ENCODE assay signal across 26 cellular contexts in genomic region chr4:76737180-76737579, GRCh38.
DNase-seq lines count a peak whose midpoint lies in the region; FAIRE-seq and TF ChIP-seq lines count a peak whose summit lies in the region.
"Had no signal": no experiment of that assay in that cellular context is flagged by ENCODE, and none has a peak within 500 bp of the region (broad histone marks: within the 10 kb centered on the region; RNA-seq: fewer than 3 reads in every experiment).

No MANE protein-coding gene starts in this region.

- no peaks in the 10 kb centered on the region for H4K20me1 ChIP-seq in endothelial cell of umbilical vein (replicated peaks; ENCODE audit: control insufficient read depth, extremely low read depth, insufficient read depth, low read length)

- TF ChIP-seq POLR2A in endothelial cell of umbilical vein (IDR thresholded peaks at IDR 0.05; ENCODE audit: low read depth, low read length) (no peak), transverse colon (IDR thresholded peaks at IDR 0.05) (no peak)

- WGBS in transverse colon (ENCODE audit: low coverage in 1 of 2), 2 donors: 70 to 71% methylated on average over 2 of the region's 2 CpGs

- peak in 1 of 2 experiments; percentile 56 for DNase-seq in SJSA1 (ENCODE audit: low read depth in 1 of 2, low spot score in 2 of 2)
- no peak for DNase-seq in endothelial cell of umbilical vein (ENCODE audit: low read depth, low spot score)
- no peak for DNase-seq in transverse colon
- no peak for DNase-seq in germinal center (ENCODE audit: low spot score)
- no peak for DNase-seq in cortex of kidney (lab: John Stamatoyannopoulos, UW)
- DNase-seq in NCI-H2081 treated with DMSO at 0.1 percent for 48 hours (lab: John Stamatoyannopoulos, UW): no peak
- DNase-seq in glomerular visceral epithelial cell (ENCODE audit: extremely low spot score): no peak
- DNase-seq: activated CD4-positive, alpha-beta T cell treated with anti-CD3 and anti-CD28 coated beads for 4 hours; activated naive CD4-positive, alpha-beta T cell; activated T-cell treated with anti-CD3 and anti-CD28 coated beads, Interleukin-2, amount 50 U/mL, for 4 hours; EL; H9; islet precursor cell; lower lobe of right lung; NCI-H146; NCI-H2171 treated with DMSO at 0.1 percent for 48 hours; NCI-H526; Peyer's patch; SJCRH30; stimulated activated CD4-positive, alpha-beta T cell treated with anti-CD3 and anti-CD28 coated beads, Interleukin-2, amount 100 ng/mL, for 24 hours had no signal

- POLR2A ChIA-PET in endothelial cell of umbilical vein (lab: Charles Lee): no interaction called here

- no peak overlapping the region for H3K4me2 ChIP-seq in endothelial cell of umbilical vein (ENCODE audit: insufficient read depth, low read length)
- H3K4me2 ChIP-seq: KMS-11 had no signal

- H3K79me2 ChIP-seq in endothelial cell of umbilical vein (ENCODE audit: control insufficient read depth, insufficient read depth, low read length): no peaks in the 10 kb centered on the region

- dilution Hi-C loops in endothelial cell of umbilical vein (cut with MboI; ENCODE audit: extremely low pct_ligation_motif_present, low sequenced_read_pairs): no loop called here

- H3K27ac ChIP-seq in SJSA1 (peak overlapping the region; percentile 43), endothelial cell of umbilical vein (ENCODE audit: insufficient read depth, low read depth, low read length) (no peak overlapping the region), muscle layer of duodenum (ENCODE audit: low read length) (peak overlapping the region; percentile 95), transverse colon (peak overlapping the region; percentile 76 to 85 (median 81))
- H3K27ac ChIP-seq: KMS-11, neutrophil, SJCRH30 had no signal

- BruUV-seq in endothelial cell of umbilical vein (replicated peaks; lab: Mats Ljungman, UMichigan): no TSS peak

- TF ChIP-seq CTCF in endothelial cell of umbilical vein (IDR thresholded peaks at IDR 0.05; ENCODE audit: extremely low read depth in 1 of 2, insufficient read depth in 1 of 2, low read depth in 1 of 2, low read length in 2 of 2): no peak
- TF ChIP-seq CTCF in transverse colon (IDR thresholded peaks at IDR 0.05): no peak

- no peak overlapping the region for H3K9ac ChIP-seq in endothelial cell of umbilical vein (replicated peaks; ENCODE audit: extremely low read depth, insufficient read depth, low read length)
- H3K9ac ChIP-seq: KMS-11 had no signal

- H3K4me3 ChIP-seq in SJSA1: no peak overlapping the region
- H3K4me3 ChIP-seq in endothelial cell of umbilical vein (replicated peaks in 1 of 3; ENCODE audit: insufficient read depth in 1 of 3, low read depth in 1 of 3, low read length in 3 of 3): no peak overlapping the region
- no peak overlapping the region for H3K4me3 ChIP-seq in muscle layer of duodenum (ENCODE audit: low read depth in 1 of 2, low read length in 2 of 2)
- no peak overlapping the region for H3K4me3 ChIP-seq in transverse colon
- H3K4me3 ChIP-seq: lower lobe of right lung, Peyer's patch, SJCRH30, suprapubic skin had no signal

- in situ Hi-C loops in transverse colon (cut with MboI; ENCODE audit: low pct_ligation_motif_present in 1 of 4, low pct_unique_long_range_greater_than_20kb in 1 of 4, low sequenced_read_pairs in 3 of 4): no loop called here

- intact Hi-C loops in endothelial cell of umbilical vein (cut with micrococcal nuclease) (no loop called here), transverse colon (cut with DNase I; ENCODE audit: low total_unique reads) (no loop called here)

- H3K36me3 ChIP-seq in SJSA1: peaks cover 28% of the 10 kb centered on the region
- peaks cover 0 to 4% of the 10 kb centered on the region in 2 experiments for H3K36me3 ChIP-seq in endothelial cell of umbilical vein (ENCODE audit: control insufficient read depth in 2 of 2, extremely low read depth in 1 of 2, insufficient read depth in 2 of 2, low read length in 2 of 2)
- no peaks in the 10 kb centered on the region for H3K36me3 ChIP-seq in muscle layer of duodenum (ENCODE audit: control insufficient read depth in 1 of 2, insufficient read depth in 2 of 2, low read length in 2 of 2)
- peaks cover 0 to 6% (median 2%) of the 10 kb centered on the region in 4 donors for H3K36me3 ChIP-seq in transverse colon
- H3K36me3 ChIP-seq: neutrophil, suprapubic skin had no signal

- H2AFZ ChIP-seq in endothelial cell of umbilical vein (ENCODE audit: low read depth, low read length): peak overlapping the region; percentile 16

- H3K27me3 ChIP-seq in SJSA1 (replicated peaks): no peaks in the 10 kb centered on the region
- no peaks in the 10 kb centered on the region for H3K27me3 ChIP-seq in endothelial cell of umbilical vein (ENCODE audit: control insufficient read depth in 2 of 2, insufficient read depth in 2 of 2, low read length in 2 of 2)
- no peaks in the 10 kb centered on the region for H3K27me3 ChIP-seq in muscle layer of duodenum (ENCODE audit: low read depth, low read length)
- H3K27me3 ChIP-seq in transverse colon: no peaks in the 10 kb centered on the region
- H3K27me3 ChIP-seq: Peyer's patch, SJCRH30, suprapubic skin had no signal

- H3K4me1 ChIP-seq in SJSA1 (replicated peaks) (peaks cover 35% of the 10 kb centered on the region), endothelial cell of umbilical vein (ENCODE audit: control insufficient read depth, extremely low read depth, insufficient read depth, low read length) (peaks cover 11% of the 10 kb centered on the region), muscle layer of duodenum (ENCODE audit: control insufficient read depth in 1 of 2, insufficient read depth in 2 of 2, low read length in 2 of 2) (peaks cover 23 to 32% of the 10 kb centered on the region in 2 donors), transverse colon (peaks cover 4 to 21% (median 7%) of the 10 kb centered on the region in 4 donors)
- H3K4me1 ChIP-seq: SJCRH30 had no signal

- TF ChIP-seq EP300 in transverse colon (IDR thresholded peaks at IDR 0.05; ENCODE audit: low read depth): no peak

- H3K9me1 ChIP-seq in endothelial cell of umbilical vein (replicated peaks; ENCODE audit: control insufficient read depth, extremely low read depth, insufficient read depth, low read length): no peaks in the 10 kb centered on the region

- no peak for FAIRE-seq in endothelial cell of umbilical vein (lab: Jason Lieb, UNC)
- FAIRE-seq: frontal cortex, GM12892 had no signal

- no peaks in the 10 kb centered on the region for H3K9me3 ChIP-seq in SJSA1 (replicated peaks)
- H3K9me3 ChIP-seq in endothelial cell of umbilical vein (replicated peaks; ENCODE audit: control insufficient read depth, insufficient read depth, low read length): no peaks in the 10 kb centered on the region
- H3K9me3 ChIP-seq in muscle layer of duodenum (ENCODE audit: control insufficient read depth in 1 of 2, low read length in 2 of 2): no peaks in the 10 kb centered on the region
- no peaks in the 10 kb centered on the region for H3K9me3 ChIP-seq in transverse colon
- H3K9me3 ChIP-seq: lower lobe of right lung, neutrophil, Peyer's patch, SJCRH30, suprapubic skin had no signal

- CTCF ChIA-PET in endothelial cell of umbilical vein (lab: Charles Lee): interaction anchor here (1.6 kb wide), 1 partner anchor 232 kb away, joined by 7 read pairs; no protein-coding TSS in a partner anchor

TF ChIP-seq in endothelial cell of umbilical vein, 7 proteins besides CTCF, POLR2A, EP300 and RAD21:
- TF ChIP-seq POLR2AphosphoS5 (IDR thresholded peaks at IDR 0.05; ENCODE audit: insufficient read depth, low read depth, low read length) (no peak), MYC (IDR thresholded peaks at IDR 0.05; ENCODE audit: low read depth, low read length) (no peak), MAX (IDR thresholded peaks at IDR 0.05; ENCODE audit: insufficient read depth, insufficient read length) (no peak), FOS (IDR thresholded peaks at IDR 0.05; ENCODE audit: borderline replicate concordance, insufficient read depth, low read length) (no peak), JUN (IDR thresholded peaks at IDR 0.05; ENCODE audit: borderline replicate concordance, insufficient read depth, insufficient read length, low read depth) (no peak), EZH2 (IDR thresholded peaks at IDR 0.05; ENCODE audit: borderline replicate concordance, low read depth, low read length, severe bottlenecking) (no peak), GATA2 (IDR thresholded peaks at IDR 0.05; ENCODE audit: insufficient read depth, insufficient read length, low read depth, low read length) (no peak)
TF ChIP-seq in endothelial cell of umbilical vein: peak in this region for 0.
